7 cellular contexts compared by ENCODE assay signal in genomic region chr4:4874254-4874653, GRCh38. TPM values are rescaled to one million over a fixed set of nuclear protein-coding genes. Genes with fewer than 3 reads are reported as not detected.
"Had no signal": no experiment of that assay in that cellular context is flagged by ENCODE, and none has a peak within 500 bp of the region (broad histone marks: within the 10 kb centered on the region; RNA-seq: fewer than 3 reads in every experiment).

No MANE protein-coding gene starts in this region.

- H3K9me3 ChIP-seq: HAP-1 had no signal

- DNase-seq: H7, IMR-90, KG1 had no signal

- H3K4me3 Mint-ChIP-seq: GM23338 had no signal

- ATAC-seq: GM23338, HCT116 had no signal

- H3K27ac Mint-ChIP-seq: GM23338 had no signal

- H3K4me3 ChIP-seq: GM23338, HAP-1, K562 had no signal

- H3K4me2 ChIP-seq: GM23338 had no signal

- H2AFZ ChIP-seq: GM23338 had no signal

- H3K36me3 ChIP-seq: HAP-1 had no signal

- H3K4me1 ChIP-seq: HAP-1 had no signal

RNA-seq across cellular contexts. Expression of gene MSX1, which starts 14.8 kb away (rescaled TPM):
- total RNA-seq: GM23338 had no signal
